2 cellular contexts compared by ENCODE assay signal in the genomic region with DNA sequence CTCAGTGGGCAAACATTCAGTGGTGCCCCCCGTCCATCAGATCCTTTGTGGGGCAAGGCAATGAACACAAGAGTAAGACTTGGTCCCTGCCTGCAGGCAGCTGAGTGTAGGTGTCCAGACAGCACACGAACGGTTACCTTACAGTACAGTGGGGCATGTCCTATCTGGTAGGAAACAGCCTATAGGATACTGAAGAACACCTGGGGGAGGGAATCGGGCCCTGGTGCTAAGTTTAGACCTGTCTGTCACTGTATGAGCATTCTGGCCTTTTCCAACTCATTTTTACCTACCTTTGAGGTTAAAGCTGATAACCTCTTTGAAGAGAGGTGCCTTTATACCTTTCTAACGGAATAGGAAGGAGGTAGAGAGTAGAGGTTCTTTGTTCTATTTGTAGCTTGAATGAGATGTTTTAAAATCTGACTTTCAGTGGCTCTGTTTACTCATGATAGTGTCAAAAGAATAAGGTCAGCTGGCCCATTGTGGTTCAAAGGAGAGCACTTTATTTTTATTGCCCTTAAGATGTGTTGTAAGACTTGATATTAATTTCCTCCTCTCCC.
TF ChIP-seq lines count a peak whose summit lies in the region.

No MANE protein-coding gene starts in this region.

TF ChIP-seq in HCT116, 20 proteins besides CTCF, POLR2A, EP300 and RAD21:
- no peak for TF ChIP-seq ZFX (IDR thresholded peaks at IDR 0.05)
- TF ChIP-seq, protein P1, sequence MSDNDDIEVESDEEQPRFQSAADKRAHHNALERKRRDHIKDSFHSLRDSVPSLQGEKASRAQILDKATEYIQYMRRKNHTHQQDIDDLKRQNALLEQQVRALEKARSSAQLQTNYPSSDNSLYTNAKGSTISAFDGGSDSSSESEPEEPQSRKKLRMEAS (IDR thresholded peaks at IDR 0.05): no peak
- no peak for TF ChIP-seq SIN3A (IDR thresholded peaks at IDR 0.05; ENCODE audit: low read depth)
- TF ChIP-seq TCF7L2 (IDR thresholded peaks at IDR 0.05; ENCODE audit: borderline replicate concordance, extremely low read depth, insufficient read depth, insufficient read length): no peak
- TF ChIP-seq EZH2 (IDR thresholded peaks at IDR 0.05): no peak
- no peak for TF ChIP-seq SRF (IDR thresholded peaks at IDR 0.05; ENCODE audit: low read depth)
- TF ChIP-seq EGR1 (IDR thresholded peaks at IDR 0.05; ENCODE audit: low read depth): no peak
- TF ChIP-seq, protein P2, sequence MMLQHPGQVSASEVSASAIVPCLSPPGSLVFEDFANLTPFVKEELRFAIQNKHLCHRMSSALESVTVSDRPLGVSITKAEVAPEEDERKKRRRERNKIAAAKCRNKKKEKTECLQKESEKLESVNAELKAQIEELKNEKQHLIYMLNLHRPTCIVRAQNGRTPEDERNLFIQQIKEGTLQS (IDR thresholded peaks at IDR 0.05): no peak
- TF ChIP-seq, protein P3, sequence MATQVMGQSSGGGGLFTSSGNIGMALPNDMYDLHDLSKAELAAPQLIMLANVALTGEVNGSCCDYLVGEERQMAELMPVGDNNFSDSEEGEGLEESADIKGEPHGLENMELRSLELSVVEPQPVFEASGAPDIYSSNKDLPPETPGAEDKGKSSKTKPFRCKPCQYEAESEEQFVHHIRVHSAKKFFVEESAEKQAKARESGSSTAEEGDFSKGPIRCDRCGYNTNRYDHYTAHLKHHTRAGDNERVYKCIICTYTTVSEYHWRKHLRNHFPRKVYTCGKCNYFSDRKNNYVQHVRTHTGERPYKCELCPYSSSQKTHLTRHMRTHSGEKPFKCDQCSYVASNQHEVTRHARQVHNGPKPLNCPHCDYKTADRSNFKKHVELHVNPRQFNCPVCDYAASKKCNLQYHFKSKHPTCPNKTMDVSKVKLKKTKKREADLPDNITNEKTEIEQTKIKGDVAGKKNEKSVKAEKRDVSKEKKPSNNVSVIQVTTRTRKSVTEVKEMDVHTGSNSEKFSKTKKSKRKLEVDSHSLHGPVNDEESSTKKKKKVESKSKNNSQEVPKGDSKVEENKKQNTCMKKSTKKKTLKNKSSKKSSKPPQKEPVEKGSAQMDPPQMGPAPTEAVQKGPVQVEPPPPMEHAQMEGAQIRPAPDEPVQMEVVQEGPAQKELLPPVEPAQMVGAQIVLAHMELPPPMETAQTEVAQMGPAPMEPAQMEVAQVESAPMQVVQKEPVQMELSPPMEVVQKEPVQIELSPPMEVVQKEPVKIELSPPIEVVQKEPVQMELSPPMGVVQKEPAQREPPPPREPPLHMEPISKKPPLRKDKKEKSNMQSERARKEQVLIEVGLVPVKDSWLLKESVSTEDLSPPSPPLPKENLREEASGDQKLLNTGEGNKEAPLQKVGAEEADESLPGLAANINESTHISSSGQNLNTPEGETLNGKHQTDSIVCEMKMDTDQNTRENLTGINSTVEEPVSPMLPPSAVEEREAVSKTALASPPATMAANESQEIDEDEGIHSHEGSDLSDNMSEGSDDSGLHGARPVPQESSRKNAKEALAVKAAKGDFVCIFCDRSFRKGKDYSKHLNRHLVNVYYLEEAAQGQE (IDR thresholded peaks at IDR 0.05; ENCODE audit: low read depth): no peak
- no peak for TF ChIP-seq ELF1 (IDR thresholded peaks at IDR 0.05; ENCODE audit: borderline replicate concordance, low read depth)
- TF ChIP-seq SP1 (IDR thresholded peaks at IDR 0.05; ENCODE audit: low read depth): no peak
- TF ChIP-seq POLR2AphosphoS5 (IDR thresholded peaks at IDR 0.05; ENCODE audit: low read depth, low read length): no peak

TF ChIP-seq in IMR-90, 13 proteins besides CTCF, POLR2A, EP300 and RAD21:
- TF ChIP-seq, protein P4, sequence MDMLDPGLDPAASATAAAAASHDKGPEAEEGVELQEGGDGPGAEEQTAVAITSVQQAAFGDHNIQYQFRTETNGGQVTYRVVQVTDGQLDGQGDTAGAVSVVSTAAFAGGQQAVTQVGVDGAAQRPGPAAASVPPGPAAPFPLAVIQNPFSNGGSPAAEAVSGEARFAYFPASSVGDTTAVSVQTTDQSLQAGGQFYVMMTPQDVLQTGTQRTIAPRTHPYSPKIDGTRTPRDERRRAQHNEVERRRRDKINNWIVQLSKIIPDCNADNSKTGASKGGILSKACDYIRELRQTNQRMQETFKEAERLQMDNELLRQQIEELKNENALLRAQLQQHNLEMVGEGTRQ (IDR thresholded peaks at IDR 0.05; ENCODE audit: low read depth, low read length): no peak
- TF ChIP-seq BHLHE40 (IDR thresholded peaks at IDR 0.05; ENCODE audit: low read depth, low read length) (no peak), RFX5 (IDR thresholded peaks at IDR 0.05; ENCODE audit: low read depth, low read length) (no peak), RCOR1 (IDR thresholded peaks at IDR 0.05; ENCODE audit: insufficient replicate concordance, low read length) (no peak), FOS (IDR thresholded peaks at IDR 0.05; ENCODE audit: low read depth, low read length) (no peak), MXI1 (IDR thresholded peaks at IDR 0.05; ENCODE audit: borderline replicate concordance, low read depth, low read length) (no peak), CEBPB (IDR thresholded peaks at IDR 0.05; ENCODE audit: low read depth, low read length) (no peak), MAZ (IDR thresholded peaks at IDR 0.05; ENCODE audit: borderline replicate concordance, low read depth, low read length) (no peak), NFE2L2 (IDR thresholded peaks at IDR 0.05; ENCODE audit: low read depth, low read length) (no peak), MAFK (IDR thresholded peaks at IDR 0.05; ENCODE audit: low read depth, low read length) (no peak), CHD1 (IDR thresholded peaks at IDR 0.05; ENCODE audit: low read depth, low read length) (no peak), SMC3 (IDR thresholded peaks at IDR 0.05; ENCODE audit: low read depth, low read length) (no peak)
- TF ChIP-seq, protein P5, sequence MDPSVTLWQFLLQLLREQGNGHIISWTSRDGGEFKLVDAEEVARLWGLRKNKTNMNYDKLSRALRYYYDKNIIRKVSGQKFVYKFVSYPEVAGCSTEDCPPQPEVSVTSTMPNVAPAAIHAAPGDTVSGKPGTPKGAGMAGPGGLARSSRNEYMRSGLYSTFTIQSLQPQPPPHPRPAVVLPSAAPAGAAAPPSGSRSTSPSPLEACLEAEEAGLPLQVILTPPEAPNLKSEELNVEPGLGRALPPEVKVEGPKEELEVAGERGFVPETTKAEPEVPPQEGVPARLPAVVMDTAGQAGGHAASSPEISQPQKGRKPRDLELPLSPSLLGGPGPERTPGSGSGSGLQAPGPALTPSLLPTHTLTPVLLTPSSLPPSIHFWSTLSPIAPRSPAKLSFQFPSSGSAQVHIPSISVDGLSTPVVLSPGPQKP (IDR thresholded peaks at IDR 0.05; ENCODE audit: borderline replicate concordance, low read depth, low read length): no peak
